ENCODE assay signal across 26 cellular contexts in genomic region chr17:44380767-44381166, GRCh38. TPM values are rescaled to one million over a fixed set of nuclear protein-coding genes. Genes with fewer than 3 reads are reported as not detected.
DNase-seq lines count a peak whose midpoint lies in the region; ATAC-seq, FAIRE-seq and TF ChIP-seq lines count a peak whose summit lies in the region.
"Had no signal": no experiment of that assay in that cellular context is flagged by ENCODE, and none has a peak within 500 bp of the region (broad histone marks: within the 10 kb centered on the region; RNA-seq: fewer than 3 reads in every experiment).

No MANE protein-coding gene starts in this region.

- H2BK12ac ChIP-seq in H9 (ENCODE audit: insufficient read length, low read depth, low read length) (no peak overlapping the region), H1 (ENCODE audit: low read depth, low read length) (peak overlapping the region; percentile 29; the same call in 1 of the 2 replicates), neuronal stem cell (ENCODE audit: low read length) (no peak overlapping the region)

- peaks cover 13% of the 10 kb centered on the region for H3K23me2 ChIP-seq in H9 (ENCODE audit: insufficient read length, low read depth, low read length, poor library complexity, severe bottlenecking)
- peaks cover 11% of the 10 kb centered on the region; the same call in 1 of the 2 replicates for H3K23me2 ChIP-seq in H1 (ENCODE audit: low read depth, low read length)

- peaks cover 40% of the 10 kb centered on the region for H3K27me3 Mint-ChIP-seq in H9 (ENCODE audit: low read depth)

- no peak overlapping the region; a peak in 1 of 5 replicates for H3K4me3 Mint-ChIP-seq in H9
- H3K4me3 Mint-ChIP-seq: CD14-positive monocyte; CD4-positive, alpha-beta T cell had no signal

- H4K5ac ChIP-seq in H9 (ENCODE audit: insufficient read length, low read depth, low read length) (no peak overlapping the region), H1 (ENCODE audit: insufficient read length, low read depth, low read length) (no peak overlapping the region)

- H3K36me3 ChIP-seq in H1 (ENCODE audit: control insufficient read depth in 2 of 4, insufficient read depth in 4 of 4, low read length in 3 of 4), result no peaks in the 10 kb centered on the region
- H3K36me3 ChIP-seq in neuronal stem cell (replicated peaks in 1 of 2; ENCODE audit: control insufficient read depth in 2 of 2, insufficient read depth in 2 of 2, low read length in 2 of 2), result no peaks in the 10 kb centered on the region
- H3K36me3 ChIP-seq: BE2C; BLaER1 treated with 17β-estradiol and CSF1 and Interleukin-3, amounts not matched to agents 10 nM and 100 nM had no signal

- no peak overlapping the region for H2BK15ac ChIP-seq in H9 (ENCODE audit: low read depth, low read length)
- no peak overlapping the region for H2BK15ac ChIP-seq in H1 (ENCODE audit: low read length)
- no peak overlapping the region for H2BK15ac ChIP-seq in neuronal stem cell (ENCODE audit: low read length)

- H3K14ac ChIP-seq in H9 (ENCODE audit: insufficient read depth, low read length), result no peak overlapping the region
- no peak overlapping the region for H3K14ac ChIP-seq in H1 (ENCODE audit: insufficient read length)
- no peak overlapping the region for H3K14ac ChIP-seq in neuronal stem cell (ENCODE audit: low read length)

- no peak for FAIRE-seq in H1 (lab: Jason Lieb, UNC)
- FAIRE-seq: A549, D721Med, GM12878, GM18507 had no signal

- WGBS in H9 (ENCODE audit: extremely low coverage, insufficient read length, low lambda C conversion rate), result no CpG with 5 or more reads among the region's 9 CpGs
- 87% methylated on average over 9 of the region's 9 CpGs; no CpG with 5 or more reads in 1 of the 2 experiments for WGBS in H1 (ENCODE audit: extremely low coverage in 1 of 2, insufficient coverage in 1 of 2, insufficient read length in 1 of 2, insufficient replicate concordance in 2 of 2, low coverage in 1 of 2, low lambda C conversion rate in 2 of 2, missing lambda C conversion rate in 1 of 2), 2 experiments
- no CpG with 5 or more reads among the region's 9 CpGs for WGBS in neuronal stem cell (ENCODE audit: extremely low coverage in 2 of 2, insufficient read length in 2 of 2, insufficient replicate concordance in 1 of 2), 2 donors

- H4K8ac ChIP-seq in H9 (replicated peaks; ENCODE audit: insufficient read length, low read depth, low read length) (no peak overlapping the region), H1 (ENCODE audit: extremely low read depth, insufficient read depth, low read length) (no peak overlapping the region), neuronal stem cell (ENCODE audit: low read depth, low read length) (no peak overlapping the region)

- H3K4me1 Mint-ChIP-seq in H9, result peaks cover 11 to 22% of the 10 kb centered on the region in 2 experiments

- H3K27me3 ChIP-seq in H9 (ENCODE audit: insufficient read depth, low read length) (peaks cover 14% of the 10 kb centered on the region; the same call in 1 of the 2 replicates), H1 (replicated peaks in 1 of 4; ENCODE audit: control insufficient read depth in 3 of 4, extremely low read depth in 1 of 4, insufficient read depth in 3 of 4, low read length in 3 of 4) (peaks cover 10 to 26% (median 23%) of the 10 kb centered on the region in 4 experiments), neuronal stem cell (ENCODE audit: control insufficient read depth in 3 of 3, insufficient read depth in 3 of 3, low read depth in 1 of 3, low read length in 3 of 3) (peaks cover under 1 to 26% (median 23%) of the 10 kb centered on the region in 3 experiments)
- H3K27me3 ChIP-seq: BE2C; BLaER1 treated with 17β-estradiol and CSF1 and Interleukin-3, amounts not matched to agents 10 nM and 100 nM had no signal

- no peak for TF ChIP-seq RAD21 in H1 (IDR thresholded peaks at IDR 0.05 in 1 of 2, conservative IDR thresholded peaks at IDR 0.05 in 1 of 2; ENCODE audit: low read depth in 2 of 2, low read length in 2 of 2)

- H4K20me1 ChIP-seq in H9 (ENCODE audit: control insufficient read depth, insufficient read depth, insufficient read length), result no peaks in the 10 kb centered on the region
- peaks cover 0 to 4% of the 10 kb centered on the region in 2 experiments for H4K20me1 ChIP-seq in H1 (replicated peaks in 1 of 2; ENCODE audit: control insufficient read depth in 1 of 2, insufficient read depth in 2 of 2, low read length in 2 of 2)
- H4K20me1 ChIP-seq: BLaER1 treated with 17β-estradiol and CSF1 and Interleukin-3, amounts not matched to agents 10 nM and 100 nM had no signal

- H3K9ac ChIP-seq in H9 (ENCODE audit: extremely low read depth, insufficient read length, low read length) (no peak overlapping the region), H1 (replicated peaks in 1 of 4; ENCODE audit: extremely low read depth in 1 of 4, low read depth in 3 of 4, low read length in 3 of 4) (no peak overlapping the region; a peak in 1 of 7 replicates), neuronal stem cell (ENCODE audit: low read depth, low read length, poor library complexity) (no peak overlapping the region)
- H3K9ac ChIP-seq: BLaER1 treated with 17β-estradiol and CSF1 and Interleukin-3, amounts not matched to agents 10 nM and 100 nM; GM23248 had no signal

- H3K18ac ChIP-seq in H9 (ENCODE audit: insufficient read length, low read depth, low read length) (peak overlapping the region; percentile 11), H1 (ENCODE audit: extremely low read depth, low read length) (no peak overlapping the region), neuronal stem cell (ENCODE audit: low read length) (no peak overlapping the region)

- H3K79me1 ChIP-seq in H9 (ENCODE audit: insufficient read depth, low read depth, low read length, poor library complexity, severe bottlenecking) (no peaks in the 10 kb centered on the region), H1 (ENCODE audit: low read depth, low read length) (no peaks in the 10 kb centered on the region), neuronal stem cell (ENCODE audit: low read depth, low read length) (no peaks in the 10 kb centered on the region)

- H3K79me2 ChIP-seq in H9 (ENCODE audit: insufficient read depth, low read length), result no peaks in the 10 kb centered on the region
- no peaks in the 10 kb centered on the region for H3K79me2 ChIP-seq in H1 (ENCODE audit: control insufficient read depth in 1 of 2, insufficient read depth in 2 of 2, low read length in 2 of 2)

- no peak for TF ChIP-seq POLR2A in H1 (IDR thresholded peaks at IDR 0.05; ENCODE audit: control extremely low read depth in 1 of 2, low read depth in 2 of 2, low read length in 2 of 2)

- H3K23ac ChIP-seq in H9 (ENCODE audit: insufficient read length, low read depth, low read length), result no peak overlapping the region
- H3K23ac ChIP-seq in H1 (ENCODE audit: insufficient read length), result no peak overlapping the region
- H3K23ac ChIP-seq in neuronal stem cell (ENCODE audit: low read depth, low read length, poor library complexity), result peak overlapping the region; percentile 6

- no peak overlapping the region for H4K91ac ChIP-seq in H9 (ENCODE audit: insufficient read length, low read depth, low read length)
- no peak overlapping the region for H4K91ac ChIP-seq in H1 (replicated peaks; ENCODE audit: insufficient read length, low read length)
- H4K91ac ChIP-seq in neuronal stem cell (ENCODE audit: low read depth, low read length, poor library complexity), result no peak overlapping the region

- no peak overlapping the region for H3K4ac ChIP-seq in H9 (ENCODE audit: low read depth, low read length)
- H3K4ac ChIP-seq in H1 (replicated peaks; ENCODE audit: insufficient read length, low read depth, low read length), result no peak overlapping the region
- no peak overlapping the region for H3K4ac ChIP-seq in neuronal stem cell (ENCODE audit: low read length)

- H3K56ac ChIP-seq in H9 (ENCODE audit: insufficient read length, low read depth, low read length) (no peak overlapping the region), H1 (replicated peaks; ENCODE audit: insufficient read length, low read depth, low read length) (no peak overlapping the region)

- H2BK5ac ChIP-seq in H9 (ENCODE audit: insufficient read length, low read length) (no peak overlapping the region), H1 (ENCODE audit: low read depth, low read length) (no peak overlapping the region), neuronal stem cell (ENCODE audit: low read length) (no peak overlapping the region)

- no peak for TF ChIP-seq EP300 in H1 (IDR thresholded peaks at IDR 0.05; ENCODE audit: borderline replicate concordance in 1 of 2, low read depth in 2 of 2, low read length in 2 of 2)

- H3K4me2 ChIP-seq in H9 (ENCODE audit: insufficient read depth, insufficient read length, low read length) (no peak overlapping the region), H1 (ENCODE audit: insufficient read depth in 1 of 2, low read depth in 2 of 2, low read length in 2 of 2) (no peak overlapping the region), neuronal stem cell (ENCODE audit: insufficient read depth, low read length, poor library complexity, severe bottlenecking) (no peak overlapping the region)
- H3K4me2 ChIP-seq: A549; BLaER1 treated with 17β-estradiol and CSF1 and Interleukin-3, amounts not matched to agents 10 nM and 100 nM had no signal

- H2BK120ac ChIP-seq in H9 (ENCODE audit: low read depth, low read length, poor library complexity, severe bottlenecking), result no peak overlapping the region
- H2BK120ac ChIP-seq in H1 (replicated peaks; ENCODE audit: low read depth, low read length), result no peak overlapping the region
- no peak overlapping the region for H2BK120ac ChIP-seq in neuronal stem cell (ENCODE audit: low read depth, low read length)

- H3K27ac ChIP-seq in H9 (ENCODE audit: insufficient read length, low read depth, low read length), result no peak overlapping the region
- no peak overlapping the region for H3K27ac ChIP-seq in H1 (ENCODE audit: low read depth, low read length)
- no peak overlapping the region for H3K27ac ChIP-seq in neuronal stem cell (replicated peaks; ENCODE audit: low read length)
- H3K27ac ChIP-seq: 22Rv1; A549; BLaER1 treated with 17β-estradiol and CSF1 and Interleukin-3, amounts not matched to agents 10 nM and 100 nM; GM23248 had no signal

- H3K9me3 Mint-ChIP-seq in H9, result no peaks in the 10 kb centered on the region; a peak in 1 of 5 replicates
- H3K9me3 Mint-ChIP-seq: CD4-positive, alpha-beta T cell; CD8-positive, alpha-beta memory T cell had no signal

- H3K27ac Mint-ChIP-seq in H9, result no peak overlapping the region
- H3K27ac Mint-ChIP-seq: CD4-positive, alpha-beta T cell; CD8-positive, alpha-beta memory T cell had no signal

- H3K4me1 ChIP-seq in H9 (ENCODE audit: insufficient read depth, low read length) (no peaks in the 10 kb centered on the region; the same call in 1 of the 2 replicates), H1 (replicated peaks in 1 of 4; ENCODE audit: control insufficient read depth in 3 of 4, insufficient read depth in 4 of 4, low read length in 3 of 4) (peaks cover 0 to 21% (median 8%) of the 10 kb centered on the region in 4 experiments; a peak in 6 of 7 replicates), neuronal stem cell (ENCODE audit: control insufficient read depth in 2 of 2, insufficient read depth in 1 of 2, low read depth in 1 of 2, low read length in 2 of 2) (peaks cover 8 to 11% of the 10 kb centered on the region in 2 donors)
- H3K4me1 ChIP-seq: BE2C had no signal

- H3K9me3 ChIP-seq in H9 (ENCODE audit: control insufficient read depth, low read depth, low read length), result no peaks in the 10 kb centered on the region
- no peaks in the 10 kb centered on the region for H3K9me3 ChIP-seq in H1 (ENCODE audit: insufficient read depth in 2 of 2, low read depth in 1 of 2, low read length in 1 of 2)
- no peaks in the 10 kb centered on the region for H3K9me3 ChIP-seq in neuronal stem cell (replicated peaks in 1 of 2; ENCODE audit: control insufficient read depth in 2 of 2, insufficient read depth in 1 of 2, low read depth in 1 of 2, low read length in 2 of 2)
- H3K9me3 ChIP-seq: A549; BE2C; BLaER1 treated with 17β-estradiol and CSF1 and Interleukin-3, amounts not matched to agents 10 nM and 100 nM had no signal

- H3T11ph ChIP-seq in H9 (ENCODE audit: low read length), result no peak overlapping the region

- ATAC-seq in GM18502 (IDR thresholded peaks at IDR 0.05; ENCODE audit: poor library complexity, unreplicated experiment) (no peak), SK-N-SH treated with all-trans-retinoic acid at 6 μM for 48 hours (no peak), GM21528 (IDR thresholded peaks at IDR 0.05; ENCODE audit: low FRiP score, unreplicated experiment) (no peak)
- ATAC-seq: A549, GM12878 had no signal

- no peak overlapping the region for H3K4me3 ChIP-seq in H1 (ENCODE audit: extremely low read depth in 1 of 4, insufficient read depth in 2 of 4, low read depth in 3 of 4, low read length in 4 of 4)
- H3K4me3 ChIP-seq in neuronal stem cell (ENCODE audit: low read length in 2 of 2), result no peak overlapping the region
- H3K4me3 ChIP-seq: A549; BLaER1 treated with 17β-estradiol and CSF1 and Interleukin-3, amounts not matched to agents 10 nM and 100 nM; GM12878; GM23248 had no signal

- CTCF ChIA-PET in H1 (lab: Charles Lee; ENCODE audit: partially characterized antibody), result interaction anchor here (0.6 to 13.8 kb wide), 3 partner anchors 9 to 131 kb away, joined by 3 to 177 read pairs (median 6); partner anchors contain the start of genes FAM171A2 and ITGA2B

- peaks cover 0 to 4% (median 0%) of the 10 kb centered on the region in 3 experiments; a peak in 1 of 7 replicates for H3K36me3 Mint-ChIP-seq in H9 (ENCODE audit: insufficient read depth in 1 of 3, low read depth in 3 of 3)
- H3K36me3 Mint-ChIP-seq: CD14-positive monocyte; CD8-positive, alpha-beta memory T cell had no signal

- POLR2A ChIA-PET in H1 (lab: Charles Lee; ENCODE audit: partially characterized antibody), result interaction anchor here (0.7 to 1.6 kb wide), 4 partner anchors 8 to 142 kb away, joined by 3 read pairs; no protein-coding TSS in a partner anchor

- no peak overlapping the region for H2AK5ac ChIP-seq in H9 (ENCODE audit: insufficient read length, low read length)
- H2AK5ac ChIP-seq in H1 (ENCODE audit: low read depth, low read length), result no peak overlapping the region
- peak overlapping the region; percentile 4 for H2AK5ac ChIP-seq in neuronal stem cell (ENCODE audit: low read depth, low read length)

- H2BK20ac ChIP-seq in H9 (ENCODE audit: low read depth, low read length, poor library complexity, severe bottlenecking) (no peak overlapping the region), H1 (ENCODE audit: low read length) (no peak overlapping the region)

- no peak overlapping the region for H2AFZ ChIP-seq in H9 (ENCODE audit: low read length)
- no peak overlapping the region for H2AFZ ChIP-seq in H1 (ENCODE audit: low read length)
- no peak overlapping the region for H2AFZ ChIP-seq in neuronal stem cell (ENCODE audit: low read length)
- H2AFZ ChIP-seq: GM23248 had no signal

- TF ChIP-seq CTCF in H9 (conservative IDR thresholded peaks at IDR 0.05) (no peak), H1 (IDR thresholded peaks at IDR 0.05; ENCODE audit: control extremely low read depth in 1 of 3, insufficient read depth in 1 of 3, low read depth in 1 of 3, low read length in 3 of 3) (no peak)

- DNase-seq in 8988T (peak; percentile 4), H9 (no peak), H1 (ENCODE audit: low read depth in 1 of 2, low spot score in 2 of 2) (no peak), neuronal stem cell (ENCODE audit: low spot score) (no peak), middle frontal gyrus (ENCODE audit: extremely low spot score, low spot score) (no peak)
- DNase-seq: ACHN; AML-193; BE2C; CD4-positive, alpha-beta T cell; CD8-positive, alpha-beta memory T cell; DMS 273 treated with DMSO at 0.1 percent for 48 hours; DMS79; EL; GDM1; GM23248; HCEC 1CT had no signal

RNA-seq across cellular contexts. Expression of gene ITGA2B, which starts 8.7 kb away (rescaled TPM):
- 8.3 and 10.1 TPM in 2 replicates for total RNA-seq in H9 (2021)
- total RNA-seq in H1 (2021; fragmentation: NEBNext Ultra II Directional; extraction: Animal tissue kit (Norgen Biotek cat#: 25700)), result 11.3 and 12.3 TPM in 2 replicates
- 6.9 and 12.4 TPM in 2 replicates for polyA plus RNA-seq in H1 (2011; rRNA removed)
- 11.4 TPM for polyA plus RNA-seq in H1 (2011; cell fraction: cytosol; rRNA removed)
- 59.9 TPM for polyA plus RNA-seq in H1 (2011; cell fraction: nucleus; rRNA removed)
- 9.1 to 21.1 TPM (median 16.5 TPM) in 4 replicates for polyA plus RNA-seq in H1 (2012, experiment 1 of 2)
- polyA plus RNA-seq in H1 (2012, experiment 2 of 2), result 7.0 TPM
- polyA plus RNA-seq in H1 (2013, experiment 1 of 2), result 8.8 TPM
- 6.7 TPM for polyA plus RNA-seq in H1 (2013, experiment 2 of 2)
- polyA minus RNA-seq in H1 (2011; rRNA and poly(A)+ RNA removed), result 5.8 and 5.9 TPM in 2 replicates
- polyA minus RNA-seq in H1 (2011; cell fraction: cytosol; rRNA and poly(A)+ RNA removed), result 6.3 TPM
- polyA minus RNA-seq in H1 (2011; cell fraction: nucleus; rRNA and poly(A)+ RNA removed), result 16.0 TPM
- 6.4 TPM for polyA plus RNA-seq in neuronal stem cell (2013, experiment 1 of 2)
- polyA plus RNA-seq in neuronal stem cell (2013, experiment 2 of 2), result 7.5 TPM
- total RNA-seq: GM23248 had no signal
- polyA plus RNA-seq: GM23248 had no signal

RNA-seq across cellular contexts. Expression of gene FAM171A2, which starts 17.1 kb away (rescaled TPM):
- 27.3 and 27.5 TPM in 2 replicates for total RNA-seq in H9 (2021)
- 23.9 and 24.1 TPM in 2 replicates for total RNA-seq in H1 (2021; fragmentation: NEBNext Ultra II Directional; extraction: Animal tissue kit (Norgen Biotek cat#: 25700))
- 21.9 and 31.8 TPM in 2 replicates for polyA plus RNA-seq in H1 (2011; rRNA removed)
- 21.7 TPM for polyA plus RNA-seq in H1 (2011; cell fraction: cytosol; rRNA removed)
- 37.0 TPM for polyA plus RNA-seq in H1 (2011; cell fraction: nucleus; rRNA removed)
- polyA plus RNA-seq in H1 (2012, experiment 1 of 2), result 10.4 to 25.0 TPM (median 21.9 TPM) in 4 replicates
- 11.7 TPM for polyA plus RNA-seq in H1 (2012, experiment 2 of 2)
- 15.4 TPM for polyA plus RNA-seq in H1 (2013, experiment 1 of 2)
- 15.9 TPM for polyA plus RNA-seq in H1 (2013, experiment 2 of 2)
- 14.7 and 17.9 TPM in 2 replicates for polyA minus RNA-seq in H1 (2011; rRNA and poly(A)+ RNA removed)
- polyA minus RNA-seq in H1 (2011; cell fraction: cytosol; rRNA and poly(A)+ RNA removed), result 22.5 TPM
- 24.7 TPM for polyA minus RNA-seq in H1 (2011; cell fraction: nucleus; rRNA and poly(A)+ RNA removed)
- polyA plus RNA-seq in neuronal stem cell (2013, experiment 1 of 2), result 34.5 TPM
- polyA plus RNA-seq in neuronal stem cell (2013, experiment 2 of 2), result 33.1 TPM
- polyA plus RNA-seq: CD14-positive monocyte had no signal

RNA-seq across cellular contexts. Expression of gene GRN, which starts 35.7 kb away (rescaled TPM):
- total RNA-seq in H9 (2021), result 127 and 130 TPM in 2 replicates
- 108 and 117 TPM in 2 replicates for total RNA-seq in H1 (2021; fragmentation: NEBNext Ultra II Directional; extraction: Animal tissue kit (Norgen Biotek cat#: 25700))
- 387 and 526 TPM in 2 replicates for polyA plus RNA-seq in H1 (2011; rRNA removed)
- polyA plus RNA-seq in H1 (2011; cell fraction: cytosol; rRNA removed), result 143 TPM
- polyA plus RNA-seq in H1 (2011; cell fraction: nucleus; rRNA removed), result 360 TPM
- 137 to 183 TPM (median 169 TPM) in 4 replicates for polyA plus RNA-seq in H1 (2012, experiment 1 of 2)
- 165 TPM for polyA plus RNA-seq in H1 (2012, experiment 2 of 2)
- 258 TPM for polyA plus RNA-seq in H1 (2013, experiment 1 of 2)
- polyA plus RNA-seq in H1 (2013, experiment 2 of 2), result 236 TPM
- polyA minus RNA-seq in H1 (2011; rRNA and poly(A)+ RNA removed), result 66.1 and 115 TPM in 2 replicates
- polyA minus RNA-seq in H1 (2011; cell fraction: cytosol; rRNA and poly(A)+ RNA removed), result 135 TPM
- 88.4 TPM for polyA minus RNA-seq in H1 (2011; cell fraction: nucleus; rRNA and poly(A)+ RNA removed)
- 54.1 TPM for polyA plus RNA-seq in neuronal stem cell (2013, experiment 1 of 2)
- polyA plus RNA-seq in neuronal stem cell (2013, experiment 2 of 2), result 53.7 TPM

RNA-seq across cellular contexts. Expression of gene SLC25A39, which starts 56.1 kb away (rescaled TPM):
- total RNA-seq in H9 (2021), result 227 and 235 TPM in 2 replicates
- total RNA-seq in H1 (2021; fragmentation: NEBNext Ultra II Directional; extraction: Animal tissue kit (Norgen Biotek cat#: 25700)), result 189 and 200 TPM in 2 replicates
- 291 and 408 TPM in 2 replicates for polyA plus RNA-seq in H1 (2011; rRNA removed)
- 282 TPM for polyA plus RNA-seq in H1 (2011; cell fraction: cytosol; rRNA removed)
- polyA plus RNA-seq in H1 (2011; cell fraction: nucleus; rRNA removed), result 575 TPM
- polyA plus RNA-seq in H1 (2012, experiment 1 of 2), result 156 to 250 TPM (median 229 TPM) in 4 replicates
- 230 TPM for polyA plus RNA-seq in H1 (2012, experiment 2 of 2)
- polyA plus RNA-seq in H1 (2013, experiment 1 of 2), result 181 TPM
- polyA plus RNA-seq in H1 (2013, experiment 2 of 2), result 173 TPM
- 74.8 and 88.3 TPM in 2 replicates for polyA minus RNA-seq in H1 (2011; rRNA and poly(A)+ RNA removed)
- polyA minus RNA-seq in H1 (2011; cell fraction: cytosol; rRNA and poly(A)+ RNA removed), result 85.4 TPM
- 119 TPM for polyA minus RNA-seq in H1 (2011; cell fraction: nucleus; rRNA and poly(A)+ RNA removed)
- polyA plus RNA-seq in neuronal stem cell (2013, experiment 1 of 2), result 84.8 TPM
- polyA plus RNA-seq in neuronal stem cell (2013, experiment 2 of 2), result 84.0 TPM
